Comparison of ENCODE assay signal across 23 cellular contexts in the genomic region with DNA sequence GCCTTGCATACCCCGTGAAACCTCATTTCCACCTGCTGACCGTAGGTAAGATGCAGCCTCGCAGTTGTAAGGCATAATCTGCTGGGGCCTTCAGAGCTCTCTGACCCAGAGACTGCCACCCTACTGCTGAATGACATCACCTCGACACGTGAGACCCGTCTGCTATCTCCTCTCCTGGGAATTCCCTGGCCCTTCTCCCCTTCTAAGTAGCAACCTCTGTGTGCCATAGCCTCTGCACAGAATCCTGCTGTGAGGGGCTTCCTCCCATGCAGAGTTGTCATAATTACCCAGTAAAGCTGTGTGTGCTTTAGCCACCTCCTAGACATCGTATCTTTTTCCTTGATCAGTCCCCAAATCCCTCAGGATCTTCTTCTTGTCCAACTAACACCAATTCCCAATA.
DNase-seq lines count a peak whose midpoint lies in the region; ATAC-seq and TF ChIP-seq lines count a peak whose summit lies in the region.
"Had no signal": no experiment of that assay in that cellular context is flagged by ENCODE, and none has a peak within 500 bp of the region (broad histone marks: within the 10 kb centered on the region; RNA-seq: fewer than 3 reads in every experiment).

No MANE protein-coding gene starts in this region.

- no peaks in the 10 kb centered on the region for H3F3A ChIP-seq in GM23338 (replicated peaks; ENCODE audit: low read depth)

- H3K9me2 ChIP-seq in GM23338 (ENCODE audit: insufficient read depth): no peaks in the 10 kb centered on the region
- H3K9me2 ChIP-seq: SK-N-SH had no signal

- no peaks in the 10 kb centered on the region for H3K79me2 ChIP-seq in GM23338 (replicated peaks; ENCODE audit: insufficient read depth)

- H3K27me3 ChIP-seq in GM23338 (ENCODE audit: insufficient read depth) (no peaks in the 10 kb centered on the region), endodermal cell (ENCODE audit: control insufficient read depth, insufficient read depth, low read length, poor library complexity, severe bottlenecking) (no peaks in the 10 kb centered on the region)
- H3K27me3 ChIP-seq: BLaER1 treated with 17β-estradiol and CSF1 and Interleukin-3, amounts not matched to agents 10 nM and 100 nM had no signal

- peak; percentile 55; the same call in 2 of the 3 replicates for ATAC-seq in GM23338
- ATAC-seq: CD8-positive, alpha-beta T cell had no signal

- H2AFZ ChIP-seq in GM23338: no peak overlapping the region
- H2AFZ ChIP-seq: PC-9 had no signal

- H3K27me3 Mint-ChIP-seq in GM23338 (ENCODE audit: insufficient read depth, low read depth, poor library complexity) (no peaks in the 10 kb centered on the region), endodermal cell (ENCODE audit: insufficient read depth) (no peaks in the 10 kb centered on the region)

- no peaks in the 10 kb centered on the region for H3K36me3 ChIP-seq in GM23338 (ENCODE audit: insufficient read depth)
- no peaks in the 10 kb centered on the region for H3K36me3 ChIP-seq in endodermal cell (ENCODE audit: control insufficient read depth, insufficient read depth, low read length)
- H3K36me3 ChIP-seq: BLaER1 treated with 17β-estradiol and CSF1 and Interleukin-3, amounts not matched to agents 10 nM and 100 nM; HAP-1 had no signal

- 70 to 87% methylated on average over 7 of the region's 7 CpGs for WGBS in endodermal cell (ENCODE audit: insufficient coverage in 1 of 2, insufficient read length in 1 of 2), 2 experiments

- no peaks in the 10 kb centered on the region for H4K20me1 ChIP-seq in GM23338 (replicated peaks; ENCODE audit: insufficient read depth)
- H4K20me1 ChIP-seq: BLaER1 treated with 17β-estradiol and CSF1 and Interleukin-3, amounts not matched to agents 10 nM and 100 nM had no signal

- peaks cover 7% of the 10 kb centered on the region for H3K36me3 Mint-ChIP-seq in GM23338 (ENCODE audit: low read depth)
- peaks cover 7% of the 10 kb centered on the region for H3K36me3 Mint-ChIP-seq in endodermal cell (ENCODE audit: low read depth)
- H3K36me3 Mint-ChIP-seq: CD8-positive, alpha-beta T cell had no signal

- TF ChIP-seq CTCF in GM23338 (conservative IDR thresholded peaks at IDR 0.05; ENCODE audit: low read depth in 2 of 2) (no peak), endodermal cell (conservative IDR thresholded peaks at IDR 0.05) (no peak), GM10266 (IDR thresholded peaks at IDR 0.05; ENCODE audit: control insufficient read depth, insufficient read depth, low read depth, missing control alignments) (no peak)

- H3K4me1 Mint-ChIP-seq in GM23338 (peaks cover 5% of the 10 kb centered on the region; the same call in 2 of the 3 replicates), endodermal cell (peaks cover 14% of the 10 kb centered on the region)

- H3K4me3 ChIP-seq in GM23338 (no peak overlapping the region), endodermal cell (ENCODE audit: low read length) (no peak overlapping the region)
- H3K4me3 ChIP-seq: BLaER1 treated with 17β-estradiol and CSF1 and Interleukin-3, amounts not matched to agents 10 nM and 100 nM; HAP-1; PC-9 had no signal

- H3K4me2 ChIP-seq in GM23338: no peak overlapping the region
- H3K4me2 ChIP-seq: BLaER1 treated with 17β-estradiol and CSF1 and Interleukin-3, amounts not matched to agents 10 nM and 100 nM; PC-9; SK-N-SH had no signal

- H3K9ac ChIP-seq in endodermal cell (ENCODE audit: extremely low read depth, low read length, poor library complexity, severe bottlenecking): no peak overlapping the region
- H3K9ac ChIP-seq: BLaER1 treated with 17β-estradiol and CSF1 and Interleukin-3, amounts not matched to agents 10 nM and 100 nM; SK-N-SH had no signal

- H3K9me3 ChIP-seq in endodermal cell (ENCODE audit: control insufficient read depth, low read length): peaks cover 17% of the 10 kb centered on the region
- H3K9me3 ChIP-seq: SK-N-SH had no signal

- H3K4me3 Mint-ChIP-seq in GM23338 (no peak overlapping the region), endodermal cell (no peak overlapping the region)
- H3K4me3 Mint-ChIP-seq: CD8-positive, alpha-beta T cell had no signal

- H3K27ac ChIP-seq in GM23338 (ENCODE audit: low read depth) (no peak overlapping the region), endodermal cell (ENCODE audit: low read depth, low read length) (no peak overlapping the region)
- H3K27ac ChIP-seq: 22Rv1; BLaER1 treated with 17β-estradiol and CSF1 and Interleukin-3, amounts not matched to agents 10 nM and 100 nM; PC-9 had no signal

- H3K4me1 ChIP-seq in GM23338 (ENCODE audit: insufficient read depth) (no peaks in the 10 kb centered on the region), endodermal cell (ENCODE audit: control insufficient read depth, insufficient read depth, low read length) (no peaks in the 10 kb centered on the region)
- H3K4me1 ChIP-seq: BLaER1 treated with 17β-estradiol and CSF1 and Interleukin-3, amounts not matched to agents 10 nM and 100 nM; HAP-1 had no signal

- H3K9me3 Mint-ChIP-seq in GM23338: peaks cover 7% of the 10 kb centered on the region; the same call in 2 of the 3 replicates
- H3K9me3 Mint-ChIP-seq in endodermal cell: peaks cover 8% of the 10 kb centered on the region

- H3K27ac Mint-ChIP-seq in GM23338 (no peak overlapping the region), endodermal cell (no peak overlapping the region)
- H3K27ac Mint-ChIP-seq: CD8-positive, alpha-beta T cell had no signal

- peak; percentile 19 for DNase-seq in NCI-H146 (lab: John Stamatoyannopoulos, UW)
- DNase-seq in NCI-H146 treated with DMSO at 0.1 percent for 48 hours (lab: John Stamatoyannopoulos, UW; ENCODE audit: unreplicated experiment): no peak
- no peak for DNase-seq in GM23338 (ENCODE audit: low spot score)
- peak; percentile 62 for DNase-seq in endodermal cell
- peak; percentile 43 for DNase-seq in iPS-NIHi7 (ENCODE audit: extremely low spot score)
- no peak for DNase-seq in C1 segment of cervical spinal cord (lab: John Stamatoyannopoulos, UW)
- DNase-seq in GM10266 (ENCODE audit: extremely low spot score): no peak
- DNase-seq in T-helper 1 cell: no peak
- DNase-seq: Calu3; CD8-positive, alpha-beta T cell; GF-D8; KG1; NCI-H1105; NCI-H1694; NCI-H2081; NCI-H69; PC-9; RPMI8226; SIG-M5; SK-N-SH had no signal

TF ChIP-seq in GM23338, 12 proteins besides CTCF, POLR2A, EP300 and RAD21 (continues in another document):
- TF ChIP-seq ZNF114 (CRISPR knock-in tag; IDR thresholded peaks at IDR 0.05) (no peak), NANOG (IDR thresholded peaks at IDR 0.05; ENCODE audit: borderline replicate concordance) (no peak), ETS1 (IDR thresholded peaks at IDR 0.05) (no peak), POLR2AphosphoS5 (IDR thresholded peaks at IDR 0.05; ENCODE audit: low read depth) (no peak)

Comparison
In these comparisons a context has a peak if more than half of its experiments do, and no peak if none do; other contexts are left out.
1. DNase-seq: peak in NCI-H146 (single experiment), endodermal cell (single experiment) and iPS-NIHi7 (single experiment); none in NCI-H146 treated with DMSO at 0.1 percent for 48 hours (single experiment), GM23338 (single experiment), C1 segment of cervical spinal cord (0 of 14), GM10266 (single experiment) and T-helper 1 cell (0 of 5).